8 cellular contexts compared by ENCODE assay signal in the genomic region with DNA sequence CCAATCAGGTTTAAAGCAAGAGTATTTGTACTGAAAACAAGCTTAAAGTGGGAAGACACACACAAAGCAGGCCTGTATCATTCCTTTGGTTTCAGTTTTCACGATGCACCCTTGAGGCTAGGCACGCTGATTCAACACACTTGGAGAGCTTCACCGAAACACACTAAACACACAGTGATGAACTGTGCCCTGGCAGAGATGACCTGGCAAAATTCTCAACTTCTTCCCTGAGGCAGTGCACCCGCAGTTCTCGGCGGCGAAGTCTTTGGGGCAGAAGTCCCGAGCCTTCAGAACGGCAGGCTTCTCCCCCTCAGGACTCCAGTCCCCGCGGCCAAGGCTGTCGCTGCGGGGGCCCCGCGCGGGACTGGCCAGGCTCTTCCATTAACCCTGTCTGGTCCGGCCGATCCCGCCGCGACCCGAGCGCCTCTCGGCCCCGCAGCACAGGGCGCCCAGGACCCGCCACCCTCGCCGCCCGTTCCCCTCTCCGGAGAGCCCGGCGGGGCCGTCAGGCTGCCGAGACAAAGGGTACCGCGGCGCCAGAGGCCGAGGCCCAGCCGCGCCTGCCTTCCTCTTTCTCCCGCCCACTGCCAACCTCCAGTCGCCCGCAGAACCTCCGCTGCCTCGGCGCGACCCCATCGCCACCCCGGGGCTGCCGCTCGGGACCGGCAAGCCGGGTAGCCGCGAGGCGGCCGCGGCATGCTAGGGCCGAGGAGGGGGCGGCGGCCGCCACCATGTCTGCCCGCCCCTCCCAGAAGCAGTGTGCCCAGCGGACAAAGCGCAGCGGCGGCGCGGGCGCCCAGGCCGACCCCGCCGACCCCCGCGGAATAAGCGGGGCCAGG. TPM values are rescaled to one million over a fixed set of nuclear protein-coding genes. Genes with fewer than 3 reads are reported as not detected.
DNase-seq lines count a peak whose midpoint lies in the region; ATAC-seq and TF ChIP-seq lines count a peak whose summit lies in the region.

No MANE protein-coding gene starts in this region.

- ATAC-seq in HG02798 (IDR thresholded peaks at IDR 0.05; ENCODE audit: poor library complexity, unreplicated experiment) (peak; percentile 34), lung (ENCODE audit: insufficient read depth, low FRiP score) (peak; percentile 31)

- peaks cover 48% of the 10 kb centered on the region for H3K4me1 Mint-ChIP-seq in activated CD4-positive, alpha-beta memory T cell treated with anti-CD3 and anti-CD28 coated beads, Interleukin-2, amount 10 ng/mL, durations not matched to agents 7 days and 5 days

- H3K4me1 ChIP-seq in lung (ENCODE audit: control insufficient read depth in 2 of 2, insufficient read depth in 2 of 2, low read length in 2 of 2): peaks cover 7 to 25% of the 10 kb centered on the region in 2 donors

- POLR2A ChIA-PET in activated CD4-positive, alpha-beta memory T cell treated with anti-CD3 and anti-CD28 coated beads, Interleukin-2, amount 10 ng/mL, durations not matched to agents 7 days and 5 days (lab: Charles Lee): interaction anchor here (0.6 to 8.2 kb wide), 47 partner anchors 8 to 1544 kb away, joined by 3 to 136 read pairs (median 7); a partner anchor contains a TSS

- DNase-seq in NCI-H146 (lab: John Stamatoyannopoulos, UW) (peak; percentile 55), NCI-H146 treated with DMSO at 0.1 percent for 48 hours (lab: John Stamatoyannopoulos, UW; ENCODE audit: unreplicated experiment) (no peak), NCI-H226 (peak; percentile 75), ecto neural progenitor cell (ENCODE audit: low spot score) (peak; percentile 79), lung (ENCODE audit: low spot score) (peak; percentile 43)
- DNase-seq in activated CD4-positive, alpha-beta memory T cell treated with anti-CD3 and anti-CD28 coated beads, Interleukin-2, amount 10 ng/mL, durations not matched to agents 7 days and 5 days: peak; percentile 67
- DNase-seq in stimulated activated CD4-positive, alpha-beta T cell treated with anti-CD3 and anti-CD28 coated beads, TNF-alpha, amount 100 ng/mL, for 24 hours (ENCODE audit: low read depth in 3 of 3): peak; percentile 21 to 49 (median 43)

- no peaks in the 10 kb centered on the region for H3K27me3 ChIP-seq in lung (ENCODE audit: control insufficient read depth, insufficient read depth)

- H3K27me3 Mint-ChIP-seq in activated CD4-positive, alpha-beta memory T cell treated with anti-CD3 and anti-CD28 coated beads, Interleukin-2, amount 10 ng/mL, durations not matched to agents 7 days and 5 days: no peaks in the 10 kb centered on the region

- no peaks in the 10 kb centered on the region for H3K9me3 Mint-ChIP-seq in activated CD4-positive, alpha-beta memory T cell treated with anti-CD3 and anti-CD28 coated beads, Interleukin-2, amount 10 ng/mL, durations not matched to agents 7 days and 5 days

- 0% methylated on average over 71 to 77 of the region's 77 CpGs for WGBS in lung, 2 donors

- no peaks in the 10 kb centered on the region for H3K9me3 ChIP-seq in lung (ENCODE audit: control insufficient read depth in 2 of 2, insufficient read depth in 1 of 2, low read length in 1 of 2)

- H3K27ac Mint-ChIP-seq in activated CD4-positive, alpha-beta memory T cell treated with anti-CD3 and anti-CD28 coated beads, Interleukin-2, amount 10 ng/mL, durations not matched to agents 7 days and 5 days: peak overlapping the region; percentile 100

- H3K4me3 ChIP-seq in lung: peak overlapping the region; percentile 99

- H3K36me3 Mint-ChIP-seq in activated CD4-positive, alpha-beta memory T cell treated with anti-CD3 and anti-CD28 coated beads, Interleukin-2, amount 10 ng/mL, durations not matched to agents 7 days and 5 days (ENCODE audit: low read depth): peaks cover 57% of the 10 kb centered on the region

- CTCF ChIA-PET in activated CD4-positive, alpha-beta memory T cell treated with anti-CD3 and anti-CD28 coated beads, Interleukin-2, amount 10 ng/mL, durations not matched to agents 7 days and 5 days (lab: Charles Lee): interaction anchor here (0.9 to 1.2 kb wide), 3 partner anchors 38 to 173 kb away, joined by 3 to 5 read pairs (median 5); a partner anchor contains a TSS

- peak overlapping the region; percentile 100 for H3K27ac ChIP-seq in lung (ENCODE audit: low read depth in 1 of 2, low read length in 1 of 2)

- H3K36me3 ChIP-seq in lung (ENCODE audit: control insufficient read depth in 2 of 2, insufficient read depth in 2 of 2, low read length in 2 of 2): peaks cover 0 to 4% of the 10 kb centered on the region in 2 donors

- TF ChIP-seq CTCF in lung (IDR thresholded peaks at IDR 0.05; ENCODE audit: control extremely low read depth, extremely low read depth): no peak

- H3K4me3 Mint-ChIP-seq in activated CD4-positive, alpha-beta memory T cell treated with anti-CD3 and anti-CD28 coated beads, Interleukin-2, amount 10 ng/mL, durations not matched to agents 7 days and 5 days: peak overlapping the region; percentile 88

RNA-seq across cellular contexts. Expression of a gene that starts 0.8 kb away (rescaled TPM):
- 10 to 100 TPM; 37.5 to 38.1 TPM for total RNA-seq in activated CD4-positive, alpha-beta memory T cell treated with anti-CD3 and anti-CD28 coated beads, Interleukin-2, amount 10 ng/mL, durations not matched to agents 7 days and 5 days
- total RNA-seq in lung: 10 to 100 TPM; 14.3 to 42.8 TPM
- 10 to 100 TPM in 1 of 2 donors, 1 to 10 TPM in 1; 6.1 to 12.9 TPM for polyA plus RNA-seq in lung
